13 cellular contexts compared by ENCODE assay signal in genomic region chr9:21336467-21336866, GRCh38. TPM values are rescaled to one million over a fixed set of nuclear protein-coding genes. Genes with fewer than 3 reads are reported as not detected.
DNase-seq lines count a peak whose midpoint lies in the region; ATAC-seq and TF ChIP-seq lines count a peak whose summit lies in the region.
"Had no signal": no experiment of that assay in that cellular context is flagged by ENCODE, and none has a peak within 500 bp of the region (broad histone marks: within the 10 kb centered on the region; RNA-seq: fewer than 3 reads in every experiment).

No MANE protein-coding gene starts in this region.

- H2AFZ ChIP-seq in GM23248, result peak overlapping the region; percentile 97

- H3K4me1 ChIP-seq in GM23248 (ENCODE audit: insufficient read depth), result peaks cover 33% of the 10 kb centered on the region

- ATAC-seq in WTC11, result no peak
- no peak for ATAC-seq in naive thymus-derived CD8-positive, alpha-beta T cell
- ATAC-seq in GM18858 (IDR thresholded peaks at IDR 0.05; ENCODE audit: unreplicated experiment), result no peak
- ATAC-seq in GM21825 (IDR thresholded peaks at IDR 0.05; ENCODE audit: unreplicated experiment), result no peak
- ATAC-seq: K562, sciatic nerve had no signal

- TF ChIP-seq CTCF in WTC11 (IDR thresholded peaks at IDR 0.05), result no peak

- H3K79me2 ChIP-seq in GM23248 (ENCODE audit: insufficient read depth), result peaks cover 42% of the 10 kb centered on the region

- POLR2A ChIA-PET in WTC11 (lab: Charles Lee), result no interaction called here
- POLR2A ChIA-PET in naive thymus-derived CD8-positive, alpha-beta T cell (lab: Charles Lee), result no interaction called here

- H3K9ac ChIP-seq in GM23248, result no peak overlapping the region

- H3K4me3 ChIP-seq in GM23248, result no peak overlapping the region
- H3K4me3 ChIP-seq: K562 had no signal

- H3K9me3 Mint-ChIP-seq in WTC11, result no peaks in the 10 kb centered on the region
- peaks cover 0 to 19% (median 2%) of the 10 kb centered on the region in 9 donors for H3K9me3 Mint-ChIP-seq in naive thymus-derived CD8-positive, alpha-beta T cell

- H3F3A ChIP-seq in GM23248 (ENCODE audit: insufficient read depth), result no peaks in the 10 kb centered on the region

- H3K4me3 Mint-ChIP-seq in WTC11, result peak overlapping the region; percentile 93; the same call in 1 of the 2 replicates
- H3K4me3 Mint-ChIP-seq in naive thymus-derived CD8-positive, alpha-beta T cell, result peak overlapping the region in 8 of 10 donors; percentile 52 to 95 (median 92)

- H3K36me3 ChIP-seq in GM23248 (ENCODE audit: low read depth), result no peaks in the 10 kb centered on the region; the same call in 1 of the 2 replicates
- H3K36me3 ChIP-seq: tibial nerve had no signal

- peak; percentile 2 for DNase-seq in NCI-H1694 treated with DMSO at 0.1 percent for 48 hours (lab: John Stamatoyannopoulos, UW)
- DNase-seq in NCI-H1694 (lab: John Stamatoyannopoulos, UW), result no peak
- DNase-seq in GM23248, result no peak
- no peak for DNase-seq in WTC11 (ENCODE audit: low spot score)
- no peak for DNase-seq in naive thymus-derived CD8-positive, alpha-beta T cell
- DNase-seq in stimulated activated CD4-positive, alpha-beta T cell treated with anti-CD3 and anti-CD28 coated beads, Interleukin-1b, Interleukin-23, amount 100 ng/mL, for 48 hours, result no peak
- DNase-seq: 8988T; central memory CD4-positive, alpha-beta T cell had no signal

- H3K9me2 ChIP-seq in GM23248 (ENCODE audit: insufficient read depth), result no peaks in the 10 kb centered on the region; the same call in 1 of the 2 replicates

- H3K27ac ChIP-seq in GM23248, result no peak overlapping the region

- in situ Hi-C loops in GM23248 (cut with MboI), result no loop called here

- H3K27me3 Mint-ChIP-seq in WTC11 (ENCODE audit: low read depth), result peaks cover 22% of the 10 kb centered on the region
- H3K27me3 Mint-ChIP-seq in naive thymus-derived CD8-positive, alpha-beta T cell, result peaks cover 0 to 7% (median 4%) of the 10 kb centered on the region in 5 donors

- H3K36me3 Mint-ChIP-seq in WTC11, result peaks cover 16% of the 10 kb centered on the region
- H3K36me3 Mint-ChIP-seq in naive thymus-derived CD8-positive, alpha-beta T cell, result peaks cover 17 to 27% (median 20%) of the 10 kb centered on the region in 3 donors

- H3K27ac Mint-ChIP-seq in WTC11, result no peak overlapping the region
- H3K27ac Mint-ChIP-seq in naive thymus-derived CD8-positive, alpha-beta T cell, result peak overlapping the region in 8 of 10 donors; percentile 36 to 98 (median 94)

- CTCF ChIA-PET in WTC11 (lab: Charles Lee), result interaction anchor here (1.1 to 1.4 kb wide), 3 partner anchors 10 to 98 kb away, joined by 3 read pairs; no protein-coding TSS in a partner anchor

- H3K4me2 ChIP-seq in GM23248 (ENCODE audit: unreplicated experiment), result no peak overlapping the region

- H3K9me3 ChIP-seq in GM23248 (ENCODE audit: low read depth), result no peaks in the 10 kb centered on the region
- H3K9me3 ChIP-seq: tibial nerve had no signal

- H3K4me1 Mint-ChIP-seq in WTC11, result peaks cover 35% of the 10 kb centered on the region
- H3K4me1 Mint-ChIP-seq in naive thymus-derived CD8-positive, alpha-beta T cell, result peaks cover 6 to 43% (median 34%) of the 10 kb centered on the region in 4 donors

- no peaks in the 10 kb centered on the region for H3K27me3 ChIP-seq in GM23248 (replicated peaks; ENCODE audit: insufficient read depth)
- H3K27me3 ChIP-seq: tibial nerve had no signal

- H4K20me1 ChIP-seq in GM23248 (ENCODE audit: insufficient read depth), result peaks cover 2% of the 10 kb centered on the region; the same call in 1 of the 2 replicates

TF ChIP-seq in WTC11, 78 proteins besides CTCF, POLR2A, EP300 and RAD21:
- TF ChIP-seq ESRRA (CRISPR knock-in tag; IDR thresholded peaks at IDR 0.05; ENCODE audit: borderline replicate concordance) (no peak), OVOL2 (CRISPR knock-in tag; IDR thresholded peaks at IDR 0.05; ENCODE audit: borderline replicate concordance) (no peak), ERG (CRISPR knock-in tag; IDR thresholded peaks at IDR 0.05) (no peak)
TF ChIP-seq in WTC11: peak in this region for 0.

RNA-seq across cellular contexts. Expression of gene KLHL9, which starts 1.3 kb away (rescaled TPM):
- 41.9 and 49.4 TPM in 2 replicates for total RNA-seq in GM23248 (2014; rRNA removed; shearing (Covaris generic))
- 28.8 and 29.5 TPM in 2 replicates for polyA plus RNA-seq in GM23248 (2016; fragmentation: Nextera tagmentation; extraction: Ambion mirVana)
- total RNA-seq in WTC11 (2021), result 15.6 to 17.4 TPM (median 16.1 TPM) in 3 replicates
- 10 to 100 TPM; 33.8 to 36.4 TPM for total RNA-seq in naive thymus-derived CD8-positive, alpha-beta T cell
- polyA plus RNA-seq in naive thymus-derived CD8-positive, alpha-beta T cell, result 10 to 100 TPM; 14.8 to 19.6 (median 18.6) TPM
- polyA plus RNA-seq: K562 had no signal

RNA-seq across cellular contexts. Expression of gene IFNA6, which starts 14.2 kb away (rescaled TPM):
- total RNA-seq in GM23248 (2014; rRNA removed; shearing (Covaris generic)), result not detected in 2 replicates
- polyA plus RNA-seq in GM23248 (2016; fragmentation: Nextera tagmentation; extraction: Ambion mirVana), result not detected in 2 replicates
- not detected in 3 replicates for total RNA-seq in WTC11 (2021)
- not detected for total RNA-seq in naive thymus-derived CD8-positive, alpha-beta T cell
- not detected for polyA plus RNA-seq in naive thymus-derived CD8-positive, alpha-beta T cell
- total RNA-seq: K562, sciatic nerve, tibial nerve had no signal
- polyA plus RNA-seq: K562 had no signal

RNA-seq across cellular contexts. Expression of gene IFNA5, which starts 31.4 kb away (rescaled TPM):
- not detected in 2 replicates for total RNA-seq in GM23248 (2014; rRNA removed; shearing (Covaris generic))
- not detected in 2 replicates for polyA plus RNA-seq in GM23248 (2016; fragmentation: Nextera tagmentation; extraction: Ambion mirVana)
- not detected in 3 replicates for total RNA-seq in WTC11 (2021)
- under 1 TPM in 1 of 2 experiments, not detected in 1; 0.52 TPM for total RNA-seq in naive thymus-derived CD8-positive, alpha-beta T cell
- polyA plus RNA-seq in naive thymus-derived CD8-positive, alpha-beta T cell, result not detected
- total RNA-seq: K562 had no signal
- polyA plus RNA-seq: K562 had no signal

RNA-seq across cellular contexts. Expression of gene IFNA13, which starts 31.4 kb away (rescaled TPM):
- not detected in 2 replicates for total RNA-seq in GM23248 (2014; rRNA removed; shearing (Covaris generic))
- not detected in 2 replicates for polyA plus RNA-seq in GM23248 (2016; fragmentation: Nextera tagmentation; extraction: Ambion mirVana)
- not detected in 3 replicates for total RNA-seq in WTC11 (2021)
- total RNA-seq in naive thymus-derived CD8-positive, alpha-beta T cell, result not detected
- polyA plus RNA-seq in naive thymus-derived CD8-positive, alpha-beta T cell, result not detected
- total RNA-seq: K562, sciatic nerve, tibial nerve had no signal
- polyA plus RNA-seq: K562 had no signal

RNA-seq across cellular contexts. Expression of gene IFNA2, which starts 48.7 kb away (rescaled TPM):
- total RNA-seq in GM23248 (2014; rRNA removed; shearing (Covaris generic)), result not detected in 2 replicates
- not detected in 2 replicates for polyA plus RNA-seq in GM23248 (2016; fragmentation: Nextera tagmentation; extraction: Ambion mirVana)
- not detected in 3 replicates for total RNA-seq in WTC11 (2021)
- not detected for total RNA-seq in naive thymus-derived CD8-positive, alpha-beta T cell
- polyA plus RNA-seq in naive thymus-derived CD8-positive, alpha-beta T cell, result not detected
- total RNA-seq: K562, sciatic nerve, tibial nerve had no signal
- polyA plus RNA-seq: K562 had no signal
